10 cellular contexts compared by ENCODE assay signal in the genomic region with DNA sequence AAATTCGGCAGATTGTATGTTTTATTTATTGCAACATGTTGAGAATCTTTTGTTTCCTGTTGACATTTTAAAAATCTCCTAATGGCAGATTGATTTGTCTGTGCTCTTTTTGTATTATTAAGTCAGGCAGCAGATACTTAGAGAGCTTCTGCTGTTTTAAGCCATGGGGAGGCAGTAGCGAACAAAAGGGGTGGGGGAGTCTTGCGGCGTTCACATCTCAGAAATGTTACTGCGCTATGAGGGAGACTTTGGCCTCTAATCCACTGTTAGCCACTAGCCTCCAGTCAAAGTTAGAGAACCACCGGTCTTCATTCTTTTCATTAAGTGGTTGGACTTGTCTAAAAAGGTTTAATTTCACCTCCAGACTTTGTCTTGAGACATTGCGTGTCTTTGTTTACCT.
DNase-seq lines count a peak whose midpoint lies in the region; ATAC-seq and TF ChIP-seq lines count a peak whose summit lies in the region.
"Had no signal": no experiment of that assay in that cellular context is flagged by ENCODE, and none has a peak within 500 bp of the region (broad histone marks: within the 10 kb centered on the region; RNA-seq: fewer than 3 reads in every experiment).

No MANE protein-coding gene starts in this region.

- no peak for TF ChIP-seq CTCF in left ventricle myocardium inferior (IDR thresholded peaks at IDR 0.05; ENCODE audit: borderline replicate concordance)
- TF ChIP-seq CTCF in RWPE2 (IDR thresholded peaks at IDR 0.05; ENCODE audit: poor library complexity, severe bottlenecking) = peak; percentile 23
- peak; percentile 17 for TF ChIP-seq CTCF in fibroblast of pulmonary artery (IDR thresholded peaks at IDR 0.05; ENCODE audit: low read length, missing control alignments)
- TF ChIP-seq CTCF in smooth muscle cell (IDR thresholded peaks at IDR 0.05; ENCODE audit: borderline replicate concordance, insufficient read depth, poor library complexity, severe bottlenecking) = peak; percentile 37

- peaks cover 100% of the 10 kb centered on the region for H3K79me2 ChIP-seq in smooth muscle cell (ENCODE audit: low read depth)

- H4K20me1 ChIP-seq in smooth muscle cell (ENCODE audit: low read depth) = peaks cover 100% of the 10 kb centered on the region

- H3F3A ChIP-seq in smooth muscle cell (ENCODE audit: low read depth) = peaks cover 23% of the 10 kb centered on the region

- WGBS in smooth muscle cell (ENCODE audit: low lambda C conversion rate) = 37% methylated on average over 7 of the region's 7 CpGs

- no peak overlapping the region for H2AFZ ChIP-seq in smooth muscle cell (ENCODE audit: low read depth)

- H3K27ac ChIP-seq in left ventricle myocardium inferior (replicated peaks) (peak overlapping the region; percentile 0), RWPE2 (ENCODE audit: poor library complexity, severe bottlenecking) (no peak overlapping the region), smooth muscle cell (ENCODE audit: low read depth) (peak overlapping the region; percentile 60)

- ATAC-seq in RWPE2 (ENCODE audit: low read depth) (no peak), HG03520 (IDR thresholded peaks at IDR 0.05; ENCODE audit: unreplicated experiment) (no peak), HG03280 (IDR thresholded peaks at IDR 0.05; ENCODE audit: unreplicated experiment) (no peak), HG02623 (IDR thresholded peaks at IDR 0.05; ENCODE audit: unreplicated experiment) (no peak)

- intact Hi-C loops in left ventricle myocardium inferior (cut with micrococcal nuclease) (no loop called here), cardiac septum (cut with DNase I) (no loop called here)

- no peaks in the 10 kb centered on the region for H3K9me3 ChIP-seq in left ventricle myocardium inferior (replicated peaks)
- no peaks in the 10 kb centered on the region for H3K9me3 ChIP-seq in RWPE2 (ENCODE audit: severe bottlenecking)
- H3K9me3 ChIP-seq in smooth muscle cell (replicated peaks; ENCODE audit: low read depth) = no peaks in the 10 kb centered on the region

- no peak for DNase-seq in left ventricle myocardium inferior
- no peak for DNase-seq in cardiac septum (ENCODE audit: low spot score)
- DNase-seq in RWPE2 (ENCODE audit: low spot score) = no peak
- DNase-seq in fibroblast of pulmonary artery (ENCODE audit: low read depth) = no peak
- DNase-seq in smooth muscle cell (lab: John Stamatoyannopoulos, UW; ENCODE audit: unreplicated experiment) = no peak
- DNase-seq: activated T-cell treated with anti-CD3 and anti-CD28 coated beads, Interleukin-2, amount 50 U/mL, for 48 hours; nucleus accumbens had no signal

- H3K4me2 ChIP-seq in smooth muscle cell = peak overlapping the region; percentile 61

- H3K4me3 ChIP-seq in left ventricle myocardium inferior (no peak overlapping the region), RWPE2 (ENCODE audit: severe bottlenecking) (no peak overlapping the region), fibroblast of pulmonary artery (replicated peaks; ENCODE audit: low read depth, low read length) (no peak overlapping the region), smooth muscle cell (no peak overlapping the region)

- no peaks in the 10 kb centered on the region for H3K27me3 ChIP-seq in left ventricle myocardium inferior (ENCODE audit: low read depth)
- H3K27me3 ChIP-seq in RWPE2 (ENCODE audit: insufficient read depth, poor library complexity, severe bottlenecking) = no peaks in the 10 kb centered on the region
- no peaks in the 10 kb centered on the region for H3K27me3 ChIP-seq in smooth muscle cell (ENCODE audit: low read depth)

- no peaks in the 10 kb centered on the region for H3K36me3 ChIP-seq in left ventricle myocardium inferior
- H3K36me3 ChIP-seq in RWPE2 (ENCODE audit: low read depth) = peaks cover 9% of the 10 kb centered on the region
- H3K36me3 ChIP-seq in smooth muscle cell (ENCODE audit: low read depth) = no peaks in the 10 kb centered on the region

- H3K4me1 ChIP-seq in left ventricle myocardium inferior = peaks cover 97% of the 10 kb centered on the region
- H3K4me1 ChIP-seq in RWPE2 (ENCODE audit: insufficient read depth, poor library complexity, severe bottlenecking) = peaks cover 49% of the 10 kb centered on the region
- H3K4me1 ChIP-seq in smooth muscle cell (ENCODE audit: low read depth) = peaks cover 55% of the 10 kb centered on the region

- peak overlapping the region; percentile 31 for H3K9ac ChIP-seq in smooth muscle cell (ENCODE audit: low read depth)
